22 cellular contexts compared by ENCODE assay signal in genomic region chr17:63943745-63944144, GRCh38. TPM values are rescaled to one million over a fixed set of nuclear protein-coding genes. Genes with fewer than 3 reads are reported as not detected.
A peak's percentile ranks its signal among the peaks of the same experiment; 100 is the strongest.
DNase-seq lines count a peak whose midpoint lies in the region; ATAC-seq, FAIRE-seq and TF ChIP-seq lines count a peak whose summit lies in the region.
"Had no signal": no experiment of that assay in that cellular context is flagged by ENCODE, and none has a peak within 500 bp of the region (broad histone marks: within the 10 kb centered on the region; RNA-seq: fewer than 3 reads in every experiment).

No MANE protein-coding gene starts in this region.

- FAIRE-seq in HTR-8/SVneo (lab: Jason Lieb, UNC), result peak; percentile 59
- FAIRE-seq: astrocyte, GM18507 had no signal

- H3K36me3 Mint-ChIP-seq in CD14-positive monocyte, result no peaks in the 10 kb centered on the region
- no peaks in the 10 kb centered on the region for H3K36me3 Mint-ChIP-seq in activated CD8-positive, alpha-beta memory T cell treated with anti-CD3 and anti-CD28 coated beads, Interleukin-2, amount 10 ng/mL, durations not matched to agents 7 days and 5 days
- H3K36me3 Mint-ChIP-seq: immature natural killer cell had no signal

- intact Hi-C loops in CD14-positive monocyte (cut with micrococcal nuclease), result no loop called here

- ATAC-seq in activated CD8-positive, alpha-beta memory T cell treated with anti-CD3 and anti-CD28 coated beads, Interleukin-2, amount 10 ng/mL, durations not matched to agents 7 days and 5 days, result no peak
- ATAC-seq: activated T-helper 17 cell treated with anti-CD3 and anti-CD28 coated beads, Interleukin-2, amount 50 U/mL, for 72 hours; Panc1; stimulated activated naive CD8-positive, alpha-beta T cell treated with anti-CD3 and anti-CD28 coated beads, Interleukin-15, amount 100 ng/mL, for 72 hours had no signal

- peak; percentile 42 for TF ChIP-seq CTCF in CD14-positive monocyte (IDR thresholded peaks at IDR 0.05)
- TF ChIP-seq CTCF in fibroblast of mammary gland (conservative IDR thresholded peaks at IDR 0.05; ENCODE audit: control insufficient read depth, insufficient read depth, low read depth, low read length), result peak; percentile 14

- peaks cover 0 to 1% (median 0%) of the 10 kb centered on the region in 7 donors for H3K9me3 Mint-ChIP-seq in CD14-positive monocyte
- no peaks in the 10 kb centered on the region for H3K9me3 Mint-ChIP-seq in activated CD8-positive, alpha-beta memory T cell treated with anti-CD3 and anti-CD28 coated beads, Interleukin-2, amount 10 ng/mL, durations not matched to agents 7 days and 5 days (ENCODE audit: low read depth)
- H3K9me3 Mint-ChIP-seq: activated T-helper 17 cell treated with anti-CD3 and anti-CD28 coated beads, Interleukin-2, amount 50 U/mL, for 72 hours; immature natural killer cell; stimulated activated naive CD8-positive, alpha-beta T cell treated with anti-CD3 and anti-CD28 coated beads, Interleukin-15, amount 100 ng/mL, for 72 hours had no signal

- H3K27me3 Mint-ChIP-seq in CD14-positive monocyte (ENCODE audit: low read depth in 3 of 3), result peaks cover 0 to 3% (median 2%) of the 10 kb centered on the region in 3 donors
- H3K27me3 Mint-ChIP-seq in activated CD8-positive, alpha-beta memory T cell treated with anti-CD3 and anti-CD28 coated beads, Interleukin-2, amount 10 ng/mL, durations not matched to agents 7 days and 5 days, result peaks cover 24% of the 10 kb centered on the region
- H3K27me3 Mint-ChIP-seq: activated T-helper 17 cell treated with anti-CD3 and anti-CD28 coated beads, Interleukin-2, amount 50 U/mL, for 72 hours; stimulated activated naive CD8-positive, alpha-beta T cell treated with anti-CD3 and anti-CD28 coated beads, Interleukin-15, amount 100 ng/mL, for 72 hours had no signal

- peak overlapping the region in 1 of 7 donors; percentile 75 for H3K27ac Mint-ChIP-seq in CD14-positive monocyte
- H3K27ac Mint-ChIP-seq in activated CD8-positive, alpha-beta memory T cell treated with anti-CD3 and anti-CD28 coated beads, Interleukin-2, amount 10 ng/mL, durations not matched to agents 7 days and 5 days, result no peak overlapping the region
- H3K27ac Mint-ChIP-seq: activated T-helper 17 cell treated with anti-CD3 and anti-CD28 coated beads, Interleukin-2, amount 50 U/mL, for 72 hours had no signal

- CTCF ChIA-PET in activated CD8-positive, alpha-beta memory T cell treated with anti-CD3 and anti-CD28 coated beads, Interleukin-2, amount 10 ng/mL, durations not matched to agents 7 days and 5 days (lab: Charles Lee), result interaction anchor here (1.2 to 1.5 kb wide), 2 partner anchors 11 to 82 kb away, joined by 3 read pairs; no protein-coding TSS in a partner anchor

- no peak overlapping the region for H3K4me3 Mint-ChIP-seq in CD14-positive monocyte
- no peak overlapping the region for H3K4me3 Mint-ChIP-seq in activated CD8-positive, alpha-beta memory T cell treated with anti-CD3 and anti-CD28 coated beads, Interleukin-2, amount 10 ng/mL, durations not matched to agents 7 days and 5 days
- H3K4me3 Mint-ChIP-seq: activated T-helper 17 cell treated with anti-CD3 and anti-CD28 coated beads, Interleukin-2, amount 50 U/mL, for 72 hours; immature natural killer cell; stimulated activated naive CD8-positive, alpha-beta T cell treated with anti-CD3 and anti-CD28 coated beads, Interleukin-15, amount 100 ng/mL, for 72 hours had no signal

- no peak overlapping the region for H3K4me3 ChIP-seq in fibroblast of mammary gland (ENCODE audit: control insufficient read depth, low read depth, low read length)
- H3K4me3 ChIP-seq: BLaER1 treated with 17β-estradiol and CSF1 and Interleukin-3, amounts not matched to agents 10 nM and 100 nM had no signal

- DNase-seq in CD14-positive monocyte (ENCODE audit: low spot score) (no peak), HTR-8/SVneo (ENCODE audit: insufficient read length, low spot score) (no peak), fibroblast of mammary gland (ENCODE audit: low read depth) (no peak), DMS153 treated with DMSO at 0.1 percent for 48 hours (lab: John Stamatoyannopoulos, UW; ENCODE audit: unreplicated experiment) (no peak)
- DNase-seq in NK-92 treated with Interleukin-12 subunit alpha and Interleukin-12 subunit beta, amount 100 ng/mL, for 24 hours (lab: John Stamatoyannopoulos, UW), result no peak
- DNase-seq in activated CD8-positive, alpha-beta memory T cell treated with anti-CD3 and anti-CD28 coated beads, Interleukin-2, amount 10 ng/mL, durations not matched to agents 7 days and 5 days, result no peak
- DNase-seq: activated CD4-positive, alpha-beta T cell treated with anti-CD3 and anti-CD28 coated beads, Interleukin-2, amount 50 U/mL, for 1 hour; foreskin melanocyte; immature natural killer cell; mesendoderm; NCI-H1417; occipital lobe; stimulated activated naive CD8-positive, alpha-beta T cell treated with anti-CD3 and anti-CD28 coated beads, Interleukin-15, amount 100 ng/mL, for 72 hours had no signal

- peaks cover 8% of the 10 kb centered on the region for H3K4me1 Mint-ChIP-seq in CD14-positive monocyte
- peaks cover 22% of the 10 kb centered on the region for H3K4me1 Mint-ChIP-seq in activated CD8-positive, alpha-beta memory T cell treated with anti-CD3 and anti-CD28 coated beads, Interleukin-2, amount 10 ng/mL, durations not matched to agents 7 days and 5 days

RNA-seq across cellular contexts. Expression of gene CD79B, which starts 11.6 kb away (rescaled TPM):
- 10 to 100 TPM; 19.6 to 21.8 TPM for polyA plus RNA-seq in CD14-positive monocyte
- total RNA-seq in activated CD8-positive, alpha-beta memory T cell treated with anti-CD3 and anti-CD28 coated beads, Interleukin-2, amount 10 ng/mL, durations not matched to agents 7 days and 5 days, result 10 to 100 TPM; 15.0 to 19.1 TPM
- total RNA-seq: Daoy, NCI-H460, occipital lobe had no signal

RNA-seq across cellular contexts. Expression of gene GH1, which starts 25.1 kb away (rescaled TPM):
- polyA plus RNA-seq in CD14-positive monocyte, result not detected
- not detected for total RNA-seq in activated CD8-positive, alpha-beta memory T cell treated with anti-CD3 and anti-CD28 coated beads, Interleukin-2, amount 10 ng/mL, durations not matched to agents 7 days and 5 days
- total RNA-seq: astrocyte; Daoy; NCI-H460; occipital lobe; skeletal muscle tissue; T-helper 1 cell treated with Interleukin-12 subunit alpha and Interleukin-12 subunit beta and Interleukin-4 antibody, amounts not matched to agents 30 ng/mL and 1 ng/mL, for 36 hours had no signal
- polyA plus RNA-seq: immature natural killer cell had no signal

RNA-seq across cellular contexts. Expression of gene SCN4A, which starts 29.0 kb away (rescaled TPM):
- polyA plus RNA-seq in CD14-positive monocyte, result not detected
- total RNA-seq in activated CD8-positive, alpha-beta memory T cell treated with anti-CD3 and anti-CD28 coated beads, Interleukin-2, amount 10 ng/mL, durations not matched to agents 7 days and 5 days, result under 1 TPM in 1 of 2 experiments, not detected in 1; 0.02 TPM
- total RNA-seq: occipital lobe had no signal

RNA-seq across cellular contexts. Expression of gene CSHL1, which starts 32.7 kb away (rescaled TPM):
- polyA plus RNA-seq in CD14-positive monocyte, result not detected
- not detected for total RNA-seq in activated CD8-positive, alpha-beta memory T cell treated with anti-CD3 and anti-CD28 coated beads, Interleukin-2, amount 10 ng/mL, durations not matched to agents 7 days and 5 days
- total RNA-seq: astrocyte; Daoy; NCI-H460; occipital lobe; skeletal muscle tissue; T-helper 1 cell treated with Interleukin-12 subunit alpha and Interleukin-12 subunit beta and Interleukin-4 antibody, amounts not matched to agents 30 ng/mL and 1 ng/mL, for 36 hours had no signal
- polyA plus RNA-seq: immature natural killer cell had no signal

RNA-seq across cellular contexts. Expression of gene CSH1, which starts 47.4 kb away (rescaled TPM):
- not detected for polyA plus RNA-seq in CD14-positive monocyte
- not detected for total RNA-seq in activated CD8-positive, alpha-beta memory T cell treated with anti-CD3 and anti-CD28 coated beads, Interleukin-2, amount 10 ng/mL, durations not matched to agents 7 days and 5 days
- total RNA-seq: Daoy; NCI-H460; occipital lobe; skeletal muscle tissue; T-helper 1 cell treated with Interleukin-12 subunit alpha and Interleukin-12 subunit beta and Interleukin-4 antibody, amounts not matched to agents 30 ng/mL and 1 ng/mL, for 36 hours had no signal
- polyA plus RNA-seq: immature natural killer cell had no signal
